8 cellular contexts compared by ENCODE assay signal in the genomic region with DNA sequence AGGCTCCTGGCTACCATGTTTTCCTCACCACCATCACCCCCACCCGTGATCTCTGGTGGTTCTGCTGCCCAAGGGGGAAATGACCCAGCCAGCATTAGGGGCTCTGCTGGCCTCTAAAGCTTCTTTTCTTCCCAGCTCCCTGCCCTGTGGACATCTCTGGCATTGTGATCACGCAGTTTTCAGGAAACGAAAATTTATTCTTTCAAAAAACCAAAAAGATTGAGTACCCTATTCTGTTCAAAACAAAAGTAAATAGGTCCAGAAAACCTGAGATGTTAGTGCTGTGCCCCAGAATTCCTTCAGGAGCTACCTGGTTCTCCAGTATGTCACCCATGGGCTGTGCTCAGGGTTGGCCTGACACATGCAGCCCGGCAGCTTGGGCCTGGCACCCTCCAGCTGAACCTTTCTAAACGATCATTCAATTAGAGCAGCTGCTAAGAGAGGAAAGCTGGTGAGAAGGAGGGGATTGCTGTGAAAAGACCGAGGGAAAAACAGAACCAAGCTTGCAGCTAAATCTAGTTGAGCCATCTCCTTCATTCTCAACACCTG.
DNase-seq lines count a peak whose midpoint lies in the region; ATAC-seq and TF ChIP-seq lines count a peak whose summit lies in the region.

No MANE protein-coding gene starts in this region.

- no peaks in the 10 kb centered on the region for H3K4me1 ChIP-seq in urinary bladder (ENCODE audit: insufficient read depth)

- H3K79me2 ChIP-seq in SU-DHL-6 (ENCODE audit: insufficient read depth, low read length): no peaks in the 10 kb centered on the region

- H2AFZ ChIP-seq in SU-DHL-6 (ENCODE audit: low read depth, low read length, severe bottlenecking): peak overlapping the region; percentile 57

- H3F3A ChIP-seq in SU-DHL-6 (ENCODE audit: insufficient read depth): peaks cover 19% of the 10 kb centered on the region

- 72% methylated on average over 6 of the region's 6 CpGs for WGBS in urinary bladder

- peak overlapping the region; percentile 87 for H3K27ac ChIP-seq in SU-DHL-6 (ENCODE audit: low read depth, low read length)
- peak overlapping the region; percentile 15 for H3K27ac ChIP-seq in urinary bladder (ENCODE audit: low read depth)

- no peaks in the 10 kb centered on the region for H3K9me3 Mint-ChIP-seq in stimulated activated naive CD8-positive, alpha-beta T cell treated with anti-CD3 and anti-CD28 coated beads, Interleukin-15, Interleukin-2, amounts not matched to agents 100 ng/mL and 50 ng/mL, for 24 hours
- no peaks in the 10 kb centered on the region for H3K9me3 Mint-ChIP-seq in stimulated activated naive CD8-positive, alpha-beta T cell treated with anti-CD3 and anti-CD28 coated beads, Interleukin-15, amount 100 ng/mL, for 72 hours

- H3K4me2 ChIP-seq in SU-DHL-6 (ENCODE audit: low read depth, low read length, poor library complexity, severe bottlenecking): peak overlapping the region; percentile 55

- H3K4me1 Mint-ChIP-seq in stimulated activated naive CD8-positive, alpha-beta T cell treated with anti-CD3 and anti-CD28 coated beads, Interleukin-15, Interleukin-2, amounts not matched to agents 100 ng/mL and 50 ng/mL, for 24 hours (ENCODE audit: low read depth): peaks cover 47% of the 10 kb centered on the region
- H3K4me1 Mint-ChIP-seq in stimulated activated naive CD8-positive, alpha-beta T cell treated with anti-CD3 and anti-CD28 coated beads, Interleukin-15, amount 100 ng/mL, for 72 hours: peaks cover 40% of the 10 kb centered on the region

- peak overlapping the region; percentile 43 for H3K9ac ChIP-seq in SU-DHL-6 (ENCODE audit: low read length)

- no peaks in the 10 kb centered on the region for H3K27me3 ChIP-seq in SU-DHL-6 (ENCODE audit: low read length)

- no peak overlapping the region for H3K4me3 Mint-ChIP-seq in stimulated activated naive CD8-positive, alpha-beta T cell treated with anti-CD3 and anti-CD28 coated beads, Interleukin-15, Interleukin-2, amounts not matched to agents 100 ng/mL and 50 ng/mL, for 24 hours
- H3K4me3 Mint-ChIP-seq in stimulated activated naive CD8-positive, alpha-beta T cell treated with anti-CD3 and anti-CD28 coated beads, Interleukin-15, amount 100 ng/mL, for 72 hours: no peak overlapping the region

- no peaks in the 10 kb centered on the region for H3K27me3 Mint-ChIP-seq in stimulated activated naive CD8-positive, alpha-beta T cell treated with anti-CD3 and anti-CD28 coated beads, Interleukin-15, Interleukin-2, amounts not matched to agents 100 ng/mL and 50 ng/mL, for 24 hours
- H3K27me3 Mint-ChIP-seq in stimulated activated naive CD8-positive, alpha-beta T cell treated with anti-CD3 and anti-CD28 coated beads, Interleukin-15, amount 100 ng/mL, for 72 hours: no peaks in the 10 kb centered on the region

- no peak for ATAC-seq in stimulated activated naive CD8-positive, alpha-beta T cell treated with anti-CD3 and anti-CD28 coated beads, Interleukin-15, amount 100 ng/mL, for 72 hours
- ATAC-seq in HG03108 (IDR thresholded peaks at IDR 0.05; ENCODE audit: unreplicated experiment): no peak
- ATAC-seq in GM21423 (IDR thresholded peaks at IDR 0.05; ENCODE audit: unreplicated experiment): no peak

- peak overlapping the region; percentile 42 for H3K27ac Mint-ChIP-seq in stimulated activated naive CD8-positive, alpha-beta T cell treated with anti-CD3 and anti-CD28 coated beads, Interleukin-15, Interleukin-2, amounts not matched to agents 100 ng/mL and 50 ng/mL, for 24 hours
- H3K27ac Mint-ChIP-seq in stimulated activated naive CD8-positive, alpha-beta T cell treated with anti-CD3 and anti-CD28 coated beads, Interleukin-15, amount 100 ng/mL, for 72 hours: no peak overlapping the region

- no peaks in the 10 kb centered on the region for H3K9me3 ChIP-seq in SU-DHL-6 (ENCODE audit: insufficient read depth, low read length)

- H3K36me3 Mint-ChIP-seq in stimulated activated naive CD8-positive, alpha-beta T cell treated with anti-CD3 and anti-CD28 coated beads, Interleukin-15, Interleukin-2, amounts not matched to agents 100 ng/mL and 50 ng/mL, for 24 hours (ENCODE audit: low read depth): peaks cover 12% of the 10 kb centered on the region

- no peaks in the 10 kb centered on the region for H3K36me3 ChIP-seq in SU-DHL-6 (ENCODE audit: low read length)
- no peaks in the 10 kb centered on the region for H3K36me3 ChIP-seq in urinary bladder (ENCODE audit: insufficient read depth)

- H3K4me3 ChIP-seq in SU-DHL-6 (ENCODE audit: insufficient read depth, low read length, poor library complexity, severe bottlenecking): no peak overlapping the region
- no peak overlapping the region for H3K4me3 ChIP-seq in urinary bladder (ENCODE audit: low read depth, low read length)

- TF ChIP-seq CTCF in SU-DHL-6 (IDR thresholded peaks at IDR 0.05; ENCODE audit: insufficient read depth, low read length, poor library complexity, severe bottlenecking): no peak

- no peaks in the 10 kb centered on the region for H4K20me1 ChIP-seq in SU-DHL-6 (ENCODE audit: low read depth, low read length)

- no peak for DNase-seq in stimulated activated naive CD8-positive, alpha-beta T cell treated with anti-CD3 and anti-CD28 coated beads, Interleukin-15, amount 100 ng/mL, for 72 hours
- DNase-seq in left kidney (ENCODE audit: low read depth, low spot score) (peak; percentile 39), DMS114 treated with DMSO at 0.1 percent for 48 hours (lab: John Stamatoyannopoulos, UW; ENCODE audit: unreplicated experiment) (no peak)

- no peaks in the 10 kb centered on the region for H3K9me2 ChIP-seq in SU-DHL-6 (replicated peaks; ENCODE audit: insufficient read depth, low read length)
